15 cellular contexts compared by ENCODE assay signal in genomic region chr16:89102777-89103073, GRCh38.
"Had no signal": no experiment of that assay in that cellular context is flagged by ENCODE, and none has a peak within 500 bp of the region (broad histone marks: within the 10 kb centered on the region; RNA-seq: fewer than 3 reads in every experiment).

No MANE protein-coding gene starts in this region.

- H3K27ac Mint-ChIP-seq: activated T-helper 1 cell treated with anti-CD3 and anti-CD28 coated beads, Interleukin-12 subunit alpha, Interleukin-12 subunit beta, Interleukin-2, Interleukin-4 antibody, amounts not matched to agents 30 ng/mL and 10 ng/mL and 1 ng/mL, durations not matched to agents 14 hours and 24 hours and 36 hours; WTC11 had no signal

- H3K4me3 ChIP-seq: body of pancreas, SK-N-MC, tibial nerve had no signal

- DNase-seq: activated CD4-positive, alpha-beta T cell treated with anti-CD3 and anti-CD28 coated beads, Interleukin-2, amount 50 U/mL, for 4 hours; activated naive CD4-positive, alpha-beta T cell treated with anti-CD3 and anti-CD28 coated beads, Interleukin-2, amount 50 U/mL, for 16 hours; amniotic stem cell; body of pancreas; central memory CD4-positive, alpha-beta T cell; erythroblast; immature natural killer cell; mammary epithelial cell; retina; T-helper 1 cell had no signal

- H3K4me3 Mint-ChIP-seq: activated T-helper 1 cell treated with anti-CD3 and anti-CD28 coated beads, Interleukin-12 subunit alpha, Interleukin-12 subunit beta, Interleukin-2, Interleukin-4 antibody, amounts not matched to agents 30 ng/mL and 10 ng/mL and 1 ng/mL, durations not matched to agents 14 hours and 24 hours and 36 hours; WTC11 had no signal

- H3K9me3 Mint-ChIP-seq: activated T-helper 1 cell treated with anti-CD3 and anti-CD28 coated beads, Interleukin-12 subunit alpha, Interleukin-12 subunit beta, Interleukin-2, Interleukin-4 antibody, amounts not matched to agents 30 ng/mL and 10 ng/mL and 1 ng/mL, durations not matched to agents 14 hours and 24 hours and 36 hours; immature natural killer cell; WTC11 had no signal

- H3K27ac ChIP-seq: body of pancreas, SK-N-MC had no signal

- H3K27me3 ChIP-seq: body of pancreas, tibial nerve had no signal

- H3K9me3 ChIP-seq: body of pancreas, tibial nerve had no signal

- ATAC-seq: body of pancreas, Right ventricle myocardium inferior, WTC11 had no signal
